Comparison of ENCODE assay signal across 16 cellular contexts in the genomic region with DNA sequence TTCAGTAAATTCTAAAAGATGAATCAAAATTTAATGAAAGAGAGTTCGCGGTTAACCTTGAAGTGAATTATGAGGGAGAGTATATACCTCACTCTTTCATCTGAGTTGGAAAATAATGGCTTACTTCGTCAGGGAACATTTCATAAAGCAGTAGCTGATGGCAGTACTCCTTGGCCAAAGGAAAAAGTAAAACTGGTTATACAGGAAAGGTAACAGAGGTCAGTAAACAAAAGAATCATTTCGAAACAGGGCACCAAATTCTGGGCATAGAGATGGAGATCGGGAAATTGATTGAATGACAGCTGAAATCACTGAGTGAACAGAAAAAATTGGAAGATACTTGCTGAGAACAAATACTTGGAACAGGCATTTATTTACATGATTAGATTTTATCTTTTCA.
"Had no signal": no experiment of that assay in that cellular context is flagged by ENCODE, and none has a peak within 500 bp of the region (broad histone marks: within the 10 kb centered on the region; RNA-seq: fewer than 3 reads in every experiment).

No MANE protein-coding gene starts in this region.

- H3K27me3 ChIP-seq: cardiac muscle cell, thyroid gland, uterus had no signal

- H3K9me3 Mint-ChIP-seq: activated CD4-positive, alpha-beta T cell treated with anti-CD3 and anti-CD28 coated beads, Interleukin-2, amount 10 ng/mL, durations not matched to agents 24 days and 14 days; activated CD8-positive, alpha-beta T cell treated with anti-CD3 and anti-CD28 coated beads for 36 hours; activated naive CD8-positive, alpha-beta T cell treated with anti-CD3 and anti-CD28 coated beads for 36 hours; activated T-helper 17 cell treated with anti-CD3 and anti-CD28 coated beads, Interleukin-2, amount 50 U/mL, for 72 hours; effector memory CD8-positive, alpha-beta T cell; nephron; stimulated activated naive B cell treated with anti-CD40 and anti-IgM and Interleukin-4, amounts not matched to agents 10 μg/mL and 1 μg/mL and 100 μg/mL, for 72 hours had no signal

- H3K27ac ChIP-seq: cardiac muscle cell, parathyroid adenoma, thyroid gland, uterus had no signal

- H3K4me3 Mint-ChIP-seq: activated CD4-positive, alpha-beta T cell treated with anti-CD3 and anti-CD28 coated beads, Interleukin-2, amount 10 ng/mL, durations not matched to agents 24 days and 14 days; activated CD8-positive, alpha-beta T cell treated with anti-CD3 and anti-CD28 coated beads for 36 hours; activated naive CD8-positive, alpha-beta T cell treated with anti-CD3 and anti-CD28 coated beads for 36 hours; activated T-helper 17 cell treated with anti-CD3 and anti-CD28 coated beads, Interleukin-2, amount 50 U/mL, for 72 hours; effector memory CD8-positive, alpha-beta T cell; nephron; stimulated activated naive B cell treated with anti-CD40 and anti-IgM and Interleukin-4, amounts not matched to agents 10 μg/mL and 1 μg/mL and 100 μg/mL, for 72 hours had no signal

- H3K36me3 Mint-ChIP-seq: activated naive CD8-positive, alpha-beta T cell treated with anti-CD3 and anti-CD28 coated beads for 36 hours; stimulated activated naive B cell treated with anti-CD40 and anti-IgM and Interleukin-4, amounts not matched to agents 10 μg/mL and 1 μg/mL and 100 μg/mL, for 72 hours had no signal

- ATAC-seq: activated CD8-positive, alpha-beta T cell treated with anti-CD3 and anti-CD28 coated beads for 36 hours; activated T-helper 17 cell treated with anti-CD3 and anti-CD28 coated beads, Interleukin-2, amount 50 U/mL, for 72 hours; effector memory CD8-positive, alpha-beta T cell; stimulated activated naive B cell treated with anti-CD40 and anti-IgM and Interleukin-4, amounts not matched to agents 10 μg/mL and 1 μg/mL and 100 μg/mL, for 72 hours had no signal

- H3K9me3 ChIP-seq: thyroid gland, uterus had no signal

- H3K4me1 ChIP-seq: parathyroid adenoma, uterus had no signal

- H3K4me1 Mint-ChIP-seq: activated CD4-positive, alpha-beta T cell treated with anti-CD3 and anti-CD28 coated beads, Interleukin-2, amount 10 ng/mL, durations not matched to agents 24 days and 14 days; activated naive CD8-positive, alpha-beta T cell treated with anti-CD3 and anti-CD28 coated beads for 36 hours; activated T-helper 17 cell treated with anti-CD3 and anti-CD28 coated beads, Interleukin-2, amount 50 U/mL, for 72 hours; nephron; stimulated activated naive B cell treated with anti-CD40 and anti-IgM and Interleukin-4, amounts not matched to agents 10 μg/mL and 1 μg/mL and 100 μg/mL, for 72 hours had no signal

- H3K27ac Mint-ChIP-seq: activated CD4-positive, alpha-beta T cell treated with anti-CD3 and anti-CD28 coated beads, Interleukin-2, amount 10 ng/mL, durations not matched to agents 24 days and 14 days; activated CD8-positive, alpha-beta T cell treated with anti-CD3 and anti-CD28 coated beads for 36 hours; activated naive CD8-positive, alpha-beta T cell treated with anti-CD3 and anti-CD28 coated beads for 36 hours; activated T-helper 17 cell treated with anti-CD3 and anti-CD28 coated beads, Interleukin-2, amount 50 U/mL, for 72 hours; effector memory CD8-positive, alpha-beta T cell; nephron; stimulated activated naive B cell treated with anti-CD40 and anti-IgM and Interleukin-4, amounts not matched to agents 10 μg/mL and 1 μg/mL and 100 μg/mL, for 72 hours had no signal

- H3K4me3 ChIP-seq: cardiac muscle cell, thyroid gland, uterus had no signal

- DNase-seq: activated CD4-positive, alpha-beta T cell treated with anti-CD3 and anti-CD28 coated beads, Interleukin-2, amount 10 ng/mL, durations not matched to agents 24 days and 14 days; activated CD8-positive, alpha-beta T cell treated with anti-CD3 and anti-CD28 coated beads for 36 hours; activated naive CD4-positive, alpha-beta T cell; activated naive CD8-positive, alpha-beta T cell treated with anti-CD3 and anti-CD28 coated beads for 36 hours; activated T-cell treated with anti-CD3 and anti-CD28 coated beads, Interleukin-2, amount 50 U/mL, for 1 hour; amniotic stem cell; effector memory CD8-positive, alpha-beta T cell; foreskin fibroblast; mesendoderm; stimulated activated naive B cell treated with anti-CD40 and anti-IgM and Interleukin-4, amounts not matched to agents 10 μg/mL and 1 μg/mL and 100 μg/mL, for 72 hours; thyroid gland; uterus had no signal

- H3K36me3 ChIP-seq: cardiac muscle cell, thyroid gland, uterus had no signal

- H3K27me3 Mint-ChIP-seq: activated CD4-positive, alpha-beta T cell treated with anti-CD3 and anti-CD28 coated beads, Interleukin-2, amount 10 ng/mL, durations not matched to agents 24 days and 14 days; activated CD8-positive, alpha-beta T cell treated with anti-CD3 and anti-CD28 coated beads for 36 hours; activated naive CD8-positive, alpha-beta T cell treated with anti-CD3 and anti-CD28 coated beads for 36 hours; activated T-helper 17 cell treated with anti-CD3 and anti-CD28 coated beads, Interleukin-2, amount 50 U/mL, for 72 hours; effector memory CD8-positive, alpha-beta T cell; stimulated activated naive B cell treated with anti-CD40 and anti-IgM and Interleukin-4, amounts not matched to agents 10 μg/mL and 1 μg/mL and 100 μg/mL, for 72 hours had no signal
